9 cellular contexts compared by ENCODE assay signal in genomic region chr20:43844778-43845614, GRCh38.
DNase-seq lines count a peak whose midpoint lies in the region; ATAC-seq and TF ChIP-seq lines count a peak whose summit lies in the region.
"Had no signal": no experiment of that assay in that cellular context is flagged by ENCODE, and none has a peak within 500 bp of the region (broad histone marks: within the 10 kb centered on the region; RNA-seq: fewer than 3 reads in every experiment).

No MANE protein-coding gene starts in this region.

- H3K36me3 ChIP-seq in spleen: no peaks in the 10 kb centered on the region
- H3K36me3 ChIP-seq in uterus: no peaks in the 10 kb centered on the region

- H3K27ac ChIP-seq in spleen: no peak overlapping the region
- H3K27ac ChIP-seq in uterus: no peak overlapping the region

- no peak for ATAC-seq in activated CD4-positive, CD25-positive, alpha-beta regulatory T cell treated with anti-CD3 and anti-CD28 coated beads, Interleukin-2, amount 50 U/mL, for 24 hours
- ATAC-seq: stimulated activated memory B cell treated with anti-CD40 and anti-IgM and Interleukin-4, amounts not matched to agents 10 μg/mL and 1 μg/mL and 100 μg/mL, for 72 hours had no signal

- H3K4me1 ChIP-seq in spleen (no peaks in the 10 kb centered on the region), uterus (no peaks in the 10 kb centered on the region)

- TF ChIP-seq CTCF in AG09309 (IDR thresholded peaks at IDR 0.05; ENCODE audit: control insufficient read depth, insufficient read depth, low read depth, low read length, missing control alignments): peak; percentile 44
- TF ChIP-seq CTCF in spleen (IDR thresholded peaks at IDR 0.05 in 8 of 11, conservative IDR thresholded peaks at IDR 0.05 in 3 of 11): no peak
- no peak for TF ChIP-seq CTCF in uterus (IDR thresholded peaks at IDR 0.05)

- H3K27me3 ChIP-seq in spleen (replicated peaks in 1 of 7): no peaks in the 10 kb centered on the region
- H3K27me3 ChIP-seq in uterus: no peaks in the 10 kb centered on the region

- no peaks in the 10 kb centered on the region for H3K9me3 ChIP-seq in spleen
- no peaks in the 10 kb centered on the region for H3K9me3 ChIP-seq in uterus

- H3K4me3 ChIP-seq in AG09309 (ENCODE audit: control insufficient read depth, low read depth, low read length): no peak overlapping the region
- H3K4me3 ChIP-seq in spleen: no peak overlapping the region
- no peak overlapping the region for H3K4me3 ChIP-seq in uterus

- DNase-seq in AG09309 (ENCODE audit: low read depth): peak; percentile 87
- DNase-seq in HT1080 (ENCODE audit: low read depth): peak; percentile 96
- DNase-seq in amniotic epithelial cell (ENCODE audit: low read depth): peak; percentile 94
- peak; percentile 59 for DNase-seq in kidney glomerular epithelial cell (lab: John Stamatoyannopoulos, UW)
- no peak for DNase-seq in spleen
- no peak for DNase-seq in 8988T
- DNase-seq in uterus: no peak

- intact Hi-C loops in spleen (cut with DNase I; ENCODE audit: low total_unique reads) (no loop called here), uterus (cut with DNase I; ENCODE audit: low total_unique reads) (no loop called here)

- TF ChIP-seq POLR2A in spleen (IDR thresholded peaks at IDR 0.05) (no peak), uterus (IDR thresholded peaks at IDR 0.05) (no peak)

- WGBS in spleen, 5 donors: 47 to 57% (median 53%) methylated on average over 6 of the region's 6 CpGs

Comparison
In these comparisons a context has a peak if more than half of its experiments do, and no peak if none do; other contexts are left out.
1. DNase-seq: peak in AG09309 (single experiment), HT1080 (single experiment), amniotic epithelial cell (single experiment) and kidney glomerular epithelial cell (single experiment); none in spleen (single experiment), 8988T (single experiment) and uterus (0 of 2).